ENCODE assay signal across 39 cellular contexts in the genomic region with DNA sequence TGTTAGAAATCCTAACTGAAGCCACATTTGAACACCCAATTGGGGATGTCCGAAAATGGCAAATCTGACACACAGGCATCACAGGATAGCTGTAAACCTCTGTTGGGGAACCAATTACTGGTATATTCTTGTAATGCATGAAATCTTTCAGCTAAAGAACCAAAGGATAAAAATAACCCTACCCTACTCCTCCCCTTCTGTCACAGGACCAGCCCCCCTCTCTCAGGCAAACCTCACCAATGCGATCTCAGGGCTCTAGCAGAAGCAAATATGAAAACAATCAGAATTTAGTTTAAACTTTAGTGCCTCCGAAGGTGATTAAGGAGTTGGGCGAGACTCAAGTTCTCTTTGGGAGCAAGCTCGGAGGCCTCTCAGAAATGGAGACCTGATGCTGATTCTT.
"Had no signal": no experiment of that assay in that cellular context is flagged by ENCODE, and none has a peak within 500 bp of the region (broad histone marks: within the 10 kb centered on the region; RNA-seq: fewer than 3 reads in every experiment).

No MANE protein-coding gene starts in this region.

- H3K9me3 Mint-ChIP-seq: activated naive CD4-positive, alpha-beta T cell treated with anti-CD3 and anti-CD28 coated beads for 36 hours; activated naive CD4-positive, alpha-beta T cell treated with anti-CD3 and anti-CD28 coated beads, Interleukin-2, amount 50 U/mL, for 24 hours; activated naive CD8-positive, alpha-beta T cell treated with anti-CD3 and anti-CD28 coated beads for 36 hours; activated naive CD8-positive, alpha-beta T cell treated with anti-CD3 and anti-CD28 coated beads, Interleukin-2, amount 50 U/mL, for 24 hours; activated T-cell treated with anti-CD3 and anti-CD28 coated beads, Interleukin-2, amount 50 U/mL, for 24 hours; activated T-cell treated with anti-CD3 and anti-CD28 coated beads, Interleukin-2, amount 50 U/mL, for 4 hours; activated T-helper 2 cell treated with anti-CD3 and anti-CD28 coated beads, Interferon-gamma antibody, Interleukin-2, Interleukin-4, amounts not matched to agents 10 μg/mL and 5 μg/mL and 100 μg/mL, durations not matched to agents 14 hours and 24 hours and 36 hours had no signal

- H3K36me3 Mint-ChIP-seq: activated naive CD4-positive, alpha-beta T cell treated with anti-CD3 and anti-CD28 coated beads, Interleukin-2, amount 10 ng/mL, durations not matched to agents 7 days and 5 days; activated naive CD4-positive, alpha-beta T cell treated with anti-CD3 and anti-CD28 coated beads, Interleukin-2, amount 50 U/mL, for 24 hours; activated naive CD8-positive, alpha-beta T cell; activated naive CD8-positive, alpha-beta T cell treated with anti-CD3 and anti-CD28 coated beads for 36 hours; activated naive CD8-positive, alpha-beta T cell treated with anti-CD3 and anti-CD28 coated beads, Interleukin-2, amount 10 ng/mL, durations not matched to agents 7 days and 5 days; brain had no signal

- H3K4me1 ChIP-seq: adrenal gland, ascending aorta, body of pancreas, breast epithelium had no signal

- H3K9me3 ChIP-seq: adrenal gland, ascending aorta, body of pancreas, breast epithelium had no signal

- H3K27me3 Mint-ChIP-seq: activated naive CD4-positive, alpha-beta T cell treated with anti-CD3 and anti-CD28 coated beads, Interleukin-2, amount 10 ng/mL, durations not matched to agents 7 days and 5 days; activated naive CD8-positive, alpha-beta T cell treated with anti-CD3 and anti-CD28 coated beads for 36 hours; activated naive CD8-positive, alpha-beta T cell treated with anti-CD3 and anti-CD28 coated beads, Interleukin-2, amount 50 U/mL, for 24 hours; activated T-cell treated with anti-CD3 and anti-CD28 coated beads, Interleukin-2, amount 50 U/mL, for 24 hours; activated T-helper 17 cell treated with anti-CD3 and anti-CD28 coated beads, Interleukin-2, amount 50 U/mL, for 72 hours; brain had no signal

- H3K4me1 Mint-ChIP-seq: activated naive CD4-positive, alpha-beta T cell treated with anti-CD3 and anti-CD28 coated beads, Interleukin-2, amount 10 ng/mL, durations not matched to agents 7 days and 5 days; activated naive CD4-positive, alpha-beta T cell treated with anti-CD3 and anti-CD28 coated beads, Interleukin-2, amount 50 U/mL, for 24 hours; activated naive CD8-positive, alpha-beta T cell treated with anti-CD3 and anti-CD28 coated beads for 36 hours; activated naive CD8-positive, alpha-beta T cell treated with anti-CD3 and anti-CD28 coated beads, Interleukin-2, amount 10 ng/mL, durations not matched to agents 7 days and 5 days; activated naive CD8-positive, alpha-beta T cell treated with anti-CD3 and anti-CD28 coated beads, Interleukin-2, amount 50 U/mL, for 24 hours; activated T-helper 17 cell treated with anti-CD3 and anti-CD28 coated beads, Interleukin-2, amount 50 U/mL, for 72 hours; central memory CD8-positive, alpha-beta T cell had no signal

- H3K4me3 ChIP-seq: adrenal gland, ascending aorta, body of pancreas, breast epithelium, cardiac muscle cell had no signal

- H3K27ac Mint-ChIP-seq: activated naive CD4-positive, alpha-beta T cell treated with anti-CD3 and anti-CD28 coated beads for 36 hours; activated naive CD4-positive, alpha-beta T cell treated with anti-CD3 and anti-CD28 coated beads, Interleukin-2, amount 10 ng/mL, durations not matched to agents 7 days and 5 days; activated naive CD4-positive, alpha-beta T cell treated with anti-CD3 and anti-CD28 coated beads, Interleukin-2, amount 50 U/mL, for 24 hours; activated naive CD4-positive, alpha-beta T cell treated with anti-CD3 and anti-CD28 coated beads, Interleukin-2, amount 50 U/mL, for 72 hours; activated naive CD8-positive, alpha-beta T cell; activated naive CD8-positive, alpha-beta T cell treated with anti-CD3 and anti-CD28 coated beads for 36 hours; activated naive CD8-positive, alpha-beta T cell treated with anti-CD3 and anti-CD28 coated beads, Interleukin-2, amount 10 ng/mL, durations not matched to agents 7 days and 5 days; activated naive CD8-positive, alpha-beta T cell treated with anti-CD3 and anti-CD28 coated beads, Interleukin-2, amount 50 U/mL, for 24 hours; activated T-cell treated with anti-CD3 and anti-CD28 coated beads, Interleukin-2, amount 50 U/mL, for 24 hours; activated T-cell treated with anti-CD3 and anti-CD28 coated beads, Interleukin-2, amount 50 U/mL, for 72 hours; activated T-helper 1 cell treated with anti-CD3 and anti-CD28 coated beads, Interleukin-12 subunit alpha, Interleukin-12 subunit beta, Interleukin-2, Interleukin-4 antibody, amounts not matched to agents 30 ng/mL and 10 ng/mL and 1 ng/mL, durations not matched to agents 14 hours and 24 hours and 36 hours; activated T-helper 17 cell treated with anti-CD3 and anti-CD28 coated beads, Interleukin-2, amount 50 U/mL, for 72 hours; activated T-helper 2 cell treated with anti-CD3 and anti-CD28 coated beads, Interferon-gamma antibody, Interleukin-2, Interleukin-4, amounts not matched to agents 10 μg/mL and 5 μg/mL and 100 μg/mL, durations not matched to agents 14 hours and 24 hours and 36 hours; brain had no signal

- H3K27ac ChIP-seq: adrenal gland, ascending aorta, body of pancreas, brain microvascular endothelial cell, breast epithelium, cardiac muscle cell had no signal

- ATAC-seq: activated naive CD4-positive, alpha-beta T cell treated with anti-CD3 and anti-CD28 coated beads, Interleukin-2, amount 50 U/mL, for 72 hours; activated naive CD8-positive, alpha-beta T cell treated with anti-CD3 and anti-CD28 coated beads, Interleukin-2, amount 50 U/mL, for 24 hours; activated T-cell treated with anti-CD3 and anti-CD28 coated beads, Interleukin-2, amount 50 U/mL, for 4 hours; activated T-cell treated with anti-CD3 and anti-CD28 coated beads, Interleukin-2, amount 50 U/mL, for 72 hours; activated T-helper 17 cell treated with anti-CD3 and anti-CD28 coated beads, Interleukin-2, amount 50 U/mL, for 72 hours; body of pancreas had no signal

- H3K27me3 ChIP-seq: adrenal gland, ascending aorta, body of pancreas, brain microvascular endothelial cell, breast epithelium, cardiac muscle cell had no signal

- H3K36me3 ChIP-seq: adrenal gland, ascending aorta, brain microvascular endothelial cell, breast epithelium, cardiac muscle cell had no signal

- H3K4me3 Mint-ChIP-seq: activated naive CD4-positive, alpha-beta T cell treated with anti-CD3 and anti-CD28 coated beads for 36 hours; activated naive CD4-positive, alpha-beta T cell treated with anti-CD3 and anti-CD28 coated beads, Interleukin-2, amount 10 ng/mL, durations not matched to agents 7 days and 5 days; activated naive CD4-positive, alpha-beta T cell treated with anti-CD3 and anti-CD28 coated beads, Interleukin-2, amount 50 U/mL, for 24 hours; activated naive CD8-positive, alpha-beta T cell; activated naive CD8-positive, alpha-beta T cell treated with anti-CD3 and anti-CD28 coated beads for 36 hours; activated naive CD8-positive, alpha-beta T cell treated with anti-CD3 and anti-CD28 coated beads, Interleukin-2, amount 10 ng/mL, durations not matched to agents 7 days and 5 days; activated naive CD8-positive, alpha-beta T cell treated with anti-CD3 and anti-CD28 coated beads, Interleukin-2, amount 50 U/mL, for 24 hours; activated T-cell treated with anti-CD3 and anti-CD28 coated beads, Interleukin-2, amount 50 U/mL, for 24 hours; activated T-cell treated with anti-CD3 and anti-CD28 coated beads, Interleukin-2, amount 50 U/mL, for 4 hours; activated T-cell treated with anti-CD3 and anti-CD28 coated beads, Interleukin-2, amount 50 U/mL, for 72 hours; activated T-helper 1 cell treated with anti-CD3 and anti-CD28 coated beads, Interleukin-12 subunit alpha, Interleukin-12 subunit beta, Interleukin-2, Interleukin-4 antibody, amounts not matched to agents 30 ng/mL and 10 ng/mL and 1 ng/mL, durations not matched to agents 14 hours and 24 hours and 36 hours; activated T-helper 17 cell treated with anti-CD3 and anti-CD28 coated beads, Interleukin-2, amount 50 U/mL, for 72 hours; brain; central memory CD8-positive, alpha-beta T cell had no signal

- DNase-seq: activated effector memory CD4-positive, alpha-beta T cell treated with anti-CD3 and anti-CD28 coated beads, Interleukin-2, amount 50 U/mL, for 16 hours; activated effector memory CD4-positive, alpha-beta T cell treated with Interleukin-2 at 50 U/mL for 16 hours; activated gamma-delta T cell; activated gamma-delta T cell treated with Interleukin-2 at 50 U/mL for 16 hours; activated naive CD4-positive, alpha-beta T cell; activated naive CD4-positive, alpha-beta T cell treated with anti-CD3 and anti-CD28 coated beads for 36 hours; activated naive CD4-positive, alpha-beta T cell treated with anti-CD3 and anti-CD28 coated beads, Interleukin-2, amount 10 ng/mL, durations not matched to agents 7 days and 5 days; activated naive CD4-positive, alpha-beta T cell treated with anti-CD3 and anti-CD28 coated beads, Interleukin-2, amount 50 U/mL, for 16 hours; activated naive CD4-positive, alpha-beta T cell treated with Interleukin-2 at 50 U/mL for 16 hours; activated naive CD8-positive, alpha-beta T cell treated with anti-CD3 and anti-CD28 coated beads for 36 hours; activated naive CD8-positive, alpha-beta T cell treated with anti-CD3 and anti-CD28 coated beads, Interleukin-2, amount 10 ng/mL, durations not matched to agents 7 days and 5 days; activated naive CD8-positive, alpha-beta T cell treated with anti-CD3 and anti-CD28 coated beads, Interleukin-2, amount 50 U/mL, for 24 hours; activated T-cell treated with anti-CD3 and anti-CD28 coated beads for 4 hours; activated T-cell treated with anti-CD3 and anti-CD28 coated beads, Interleukin-2, amount 50 U/mL, for 1 hour; activated T-cell treated with anti-CD3 and anti-CD28 coated beads, Interleukin-2, amount 50 U/mL, for 24 hours; activated T-cell treated with anti-CD3 and anti-CD28 coated beads, Interleukin-2, amount 50 U/mL, for 4 hours; activated T-cell treated with anti-CD3 and anti-CD28 coated beads, Interleukin-2, amount 50 U/mL, for 48 hours; activated T-cell treated with anti-CD3 and anti-CD28 coated beads, Interleukin-2, amount 50 U/mL, for 72 hours; adrenal gland; amniotic stem cell; amygdala; anterior cingulate cortex; aorta; body of pancreas; brain microvascular endothelial cell; caudate nucleus; central memory CD4-positive, alpha-beta T cell; cerebellar nuclear complex had no signal
